8 cellular contexts compared by ENCODE assay signal in genomic region chr1:66446261-66447001, GRCh38.
DNase-seq lines count a peak whose midpoint lies in the region; ATAC-seq, FAIRE-seq and TF ChIP-seq lines count a peak whose summit lies in the region.

No MANE protein-coding gene starts in this region.

- no peaks in the 10 kb centered on the region for H3K9me3 ChIP-seq in A549
- no peaks in the 10 kb centered on the region for H3K9me3 ChIP-seq in HCT116 (ENCODE audit: control insufficient read depth in 1 of 2, insufficient read depth in 1 of 2, low read depth in 1 of 2, low read length in 2 of 2)
- no peaks in the 10 kb centered on the region for H3K9me3 ChIP-seq in MM.1S (replicated peaks; ENCODE audit: insufficient read depth, low read length)
- no peaks in the 10 kb centered on the region for H3K9me3 ChIP-seq in RWPE2 (ENCODE audit: severe bottlenecking)

- peaks cover 27% of the 10 kb centered on the region for H3K4me1 ChIP-seq in A549
- peaks cover 3 to 18% of the 10 kb centered on the region in 2 experiments; a peak in 2 of 4 replicates for H3K4me1 ChIP-seq in HCT116 (ENCODE audit: control insufficient read depth in 1 of 2, insufficient read depth in 2 of 2, low read length in 2 of 2)
- H3K4me1 ChIP-seq in MM.1S (ENCODE audit: low read length) = peaks cover 23% of the 10 kb centered on the region
- H3K4me1 ChIP-seq in RWPE2 (ENCODE audit: insufficient read depth, poor library complexity, severe bottlenecking) = no peaks in the 10 kb centered on the region

- POLR2A ChIA-PET in A549 (lab: Yijun Ruan, JAX) (interaction anchor here (1.0 kb wide), 1 partner anchor 204 kb away, joined by 5 read pairs; no protein-coding TSS in a partner anchor), HCT116 (lab: Charles Lee) (interaction anchor here (1.1 to 1.4 kb wide), 3 partner anchors 179 to 196 kb away, joined by 3 to 4 read pairs (median 4); no protein-coding TSS in a partner anchor)

- H3K4me3 ChIP-seq in A549 = no peak overlapping the region
- H3K4me3 ChIP-seq in HCT116 (replicated peaks in 1 of 2; ENCODE audit: low read depth in 1 of 2, low read length in 2 of 2) = no peak overlapping the region
- H3K4me3 ChIP-seq in MM.1S (ENCODE audit: low read length) = peak overlapping the region; percentile 55
- H3K4me3 ChIP-seq in RWPE2 (ENCODE audit: severe bottlenecking) = no peak overlapping the region
- no peak overlapping the region for H3K4me3 ChIP-seq in cardiac fibroblast (replicated peaks in 1 of 2; ENCODE audit: low read depth in 2 of 2, low read length in 2 of 2)

- TF ChIP-seq RAD21 in A549 (conservative IDR thresholded peaks at IDR 0.05 in 1 of 2, IDR thresholded peaks at IDR 0.05 in 1 of 2) = peak; percentile 89 to 93
- peak; percentile 84 for TF ChIP-seq RAD21 in HCT116 (IDR thresholded peaks at IDR 0.05; ENCODE audit: low read depth)

- H3K9ac ChIP-seq in HCT116 (ENCODE audit: low read length) (no peak overlapping the region), MM.1S (ENCODE audit: low read length) (peak overlapping the region; percentile 81)

- TF ChIP-seq EP300 in A549 (IDR thresholded peaks at IDR 0.05) = no peak

- H3K27ac ChIP-seq in A549 (peak overlapping the region; percentile 67 to 83), HCT116 (ENCODE audit: low read depth, low read length) (no peak overlapping the region), MM.1S (ENCODE audit: low read length) (peak overlapping the region; percentile 97), RWPE2 (ENCODE audit: poor library complexity, severe bottlenecking) (no peak overlapping the region), substantia nigra (ENCODE audit: low read depth, low read length, poor library complexity, severe bottlenecking) (peak overlapping the region; percentile 36)

- intact Hi-C loops in HCT116 (cut with micrococcal nuclease) = loop anchor here (1.0 to 2.0 kb wide), 3 partner anchors 56 to 487 kb away; no protein-coding TSS in a partner anchor

- RAD21 ChIA-PET in HCT116 (lab: Charles Lee; ENCODE audit: low non-redundant PET in 1 of 2, low total read pairs in 2 of 2, uncharacterized antibody in 2 of 2, unreplicated experiment in 2 of 2) = interaction anchor here (0.9 to 3.2 kb wide), 12 partner anchors 9 to 280 kb away, joined by 3 to 23 read pairs (median 4); no protein-coding TSS in a partner anchor

- BruUV-seq in HCT116 (replicated peaks; lab: Mats Ljungman, UMichigan) = no TSS peak

- no peaks in the 10 kb centered on the region for H3K79me2 ChIP-seq in HCT116 (ENCODE audit: insufficient read depth, low read length)
- H3K79me2 ChIP-seq in MM.1S (ENCODE audit: low read length) = no peaks in the 10 kb centered on the region

- H3F3A ChIP-seq in MM.1S (ENCODE audit: insufficient read depth, low read length) = peaks cover 12% of the 10 kb centered on the region

- no peak for FAIRE-seq in A549 (lab: Jason Lieb, UNC)

- H3K4me2 ChIP-seq in A549 = peak overlapping the region; percentile 33; the same call in 2 of the 3 replicates
- peak overlapping the region; percentile 31; the same call in 1 of the 2 replicates for H3K4me2 ChIP-seq in HCT116 (ENCODE audit: low read length)
- H3K4me2 ChIP-seq in MM.1S (ENCODE audit: low read depth, low read length) = peak overlapping the region; percentile 97

- H4K20me1 ChIP-seq in HCT116 (ENCODE audit: insufficient read depth) (no peaks in the 10 kb centered on the region), MM.1S (ENCODE audit: insufficient read depth, low read length) (no peaks in the 10 kb centered on the region)

- WGBS in A549 (ENCODE audit: missing lambda C conversion rate) = 14% methylated on average over 8 of the region's 8 CpGs

- no peaks in the 10 kb centered on the region for H3K9me2 ChIP-seq in HCT116 (ENCODE audit: insufficient read depth)
- no peaks in the 10 kb centered on the region for H3K9me2 ChIP-seq in MM.1S (replicated peaks; ENCODE audit: insufficient read depth, low read length)

- TF ChIP-seq CTCF in A549 (IDR thresholded peaks at IDR 0.05) = peak; percentile 80
- peak; percentile 61 to 94 (median 80) for TF ChIP-seq CTCF in HCT116 (IDR thresholded peaks at IDR 0.05 in 2 of 3, conservative IDR thresholded peaks at IDR 0.05 in 1 of 3; ENCODE audit: borderline replicate concordance in 1 of 3, insufficient read depth in 1 of 3, low read depth in 2 of 3, low read length in 2 of 3)
- peak; percentile 71 for TF ChIP-seq CTCF in MM.1S (IDR thresholded peaks at IDR 0.05; ENCODE audit: low read length)
- peak; percentile 87 for TF ChIP-seq CTCF in RWPE2 (IDR thresholded peaks at IDR 0.05; ENCODE audit: poor library complexity, severe bottlenecking)
- peak; percentile 76 for TF ChIP-seq CTCF in cardiac fibroblast (IDR thresholded peaks at IDR 0.05; ENCODE audit: low read depth, low read length)

- no peaks in the 10 kb centered on the region for H3K27me3 ChIP-seq in HCT116 (ENCODE audit: insufficient read depth, low read length)
- no peaks in the 10 kb centered on the region for H3K27me3 ChIP-seq in MM.1S (replicated peaks; ENCODE audit: insufficient read depth, low read length)
- no peaks in the 10 kb centered on the region for H3K27me3 ChIP-seq in RWPE2 (ENCODE audit: insufficient read depth, poor library complexity, severe bottlenecking)

- TF ChIP-seq POLR2A in A549 (IDR thresholded peaks at IDR 0.05; ENCODE audit: low read length) (no peak), HCT116 (IDR thresholded peaks at IDR 0.05; ENCODE audit: borderline replicate concordance, extremely low read depth, insufficient read depth, insufficient read length) (no peak)

- DNase-seq in A549 (ENCODE audit: low read depth in 1 of 2, low spot score in 1 of 2) (peak; percentile 25 to 68), GM04504 (ENCODE audit: low read depth) (peak; percentile 48), HCT116 (ENCODE audit: low read depth, low spot score) (peak; percentile 74), MM.1S (peak; percentile 74), RWPE2 (ENCODE audit: low spot score) (no peak), cardiac fibroblast (ENCODE audit: low read depth in 2 of 2) (peak; percentile 83 to 89), kidney glomerular epithelial cell (lab: John Stamatoyannopoulos, UW) (peak; percentile 47), substantia nigra (lab: John Stamatoyannopoulos, UW) (peak in 16 of 49 donors; percentile 1 to 55 (median 10))

- CTCF ChIA-PET in A549 (lab: Yijun Ruan, JAX) = interaction anchor here (0.7 to 6.2 kb wide), 57 partner anchors 9 to 496 kb away, joined by 3 to 175 read pairs (median 4); no protein-coding TSS in a partner anchor
- CTCF ChIA-PET in HCT116 (lab: Charles Lee) = interaction anchor here (0.7 to 6.5 kb wide), 20 partner anchors 10 to 753 kb away, joined by 3 to 122 read pairs (median 5); no protein-coding TSS in a partner anchor

- H3K36me3 ChIP-seq in HCT116 (ENCODE audit: control insufficient read depth in 1 of 2, insufficient read depth in 2 of 2, low read length in 2 of 2) (no peaks in the 10 kb centered on the region), MM.1S (replicated peaks; ENCODE audit: insufficient read depth, low read length) (no peaks in the 10 kb centered on the region), RWPE2 (ENCODE audit: low read depth) (no peaks in the 10 kb centered on the region)

- ATAC-seq in A549 (peak; percentile 68 to 87), HCT116 (peak; percentile 76), RWPE2 (ENCODE audit: low read depth) (peak; percentile 42; the same call in 2 of the 3 replicates)

- H2AFZ ChIP-seq in HCT116 (ENCODE audit: low read depth, low read length, poor library complexity, severe bottlenecking) = peak overlapping the region; percentile 95
- H2AFZ ChIP-seq in MM.1S (ENCODE audit: low read length) = peak overlapping the region; percentile 78

TF ChIP-seq in A549, 52 proteins besides CTCF, POLR2A, EP300 and RAD21:
- TF ChIP-seq USF2 (IDR thresholded peaks at IDR 0.05) (no peak), SMC3 (IDR thresholded peaks at IDR 0.05) (peak; percentile 90)
TF ChIP-seq in A549: peak in this region for 1.

TF ChIP-seq in HCT116, 20 proteins besides CTCF, POLR2A, EP300 and RAD21 (continues in another document):
- TF ChIP-seq TCF7L2 (IDR thresholded peaks at IDR 0.05; ENCODE audit: borderline replicate concordance, extremely low read depth, insufficient read depth, insufficient read length) = no peak
- TF ChIP-seq REST (IDR thresholded peaks at IDR 0.05; ENCODE audit: low read depth) = no peak
- TF ChIP-seq ATF3 (IDR thresholded peaks at IDR 0.05) = no peak
- no peak for TF ChIP-seq SRF (IDR thresholded peaks at IDR 0.05; ENCODE audit: low read depth)
- peak; percentile 11; the same call in 1 of the 2 replicates for TF ChIP-seq FOSL1 (IDR thresholded peaks at IDR 0.05; ENCODE audit: low read depth)
- peak; percentile 60 for TF ChIP-seq CBX3 (IDR thresholded peaks at IDR 0.05; ENCODE audit: low read depth)
- no peak for TF ChIP-seq JUND (IDR thresholded peaks at IDR 0.05)
- TF ChIP-seq ZNF274 (IDR thresholded peaks at IDR 0.05; ENCODE audit: low read depth, low read length) = no peak
- peak; percentile 78 for TF ChIP-seq YY1 (IDR thresholded peaks at IDR 0.05; ENCODE audit: extremely low read depth, insufficient replicate concordance, low read depth, low read length)
- no peak for TF ChIP-seq ZFX (IDR thresholded peaks at IDR 0.05)

Comparison
In these comparisons a context has a peak if more than half of its experiments do, and no peak if none do; other contexts are left out.
1. H3K27ac ChIP-seq: peak in A549 (2 of 2), MM.1S (single experiment) and substantia nigra (single experiment); none in HCT116 (single experiment) and RWPE2 (single experiment).
2. H3K4me2 ChIP-seq: peak in every context shown above with its lines; median percentile 97 in MM.1S; 33 in A549; 31 in HCT116.
3. Of the 6 proteins assayed by ChIP-seq in both A549 and HCT116: peak only in A549: none; only in HCT116: none; in both: CTCF and RAD21; in neither: 4.
4. Peak in every context shown above with its lines, with median percentiles within 50 percentile points of each other: ATAC-seq and CTCF ChIP-seq.